In genomic region chr9:110129460-110129859, GRCh38 we compare ENCODE assay signal across 11 cellular contexts.
DNase-seq lines count a peak whose midpoint lies in the region; ATAC-seq and TF ChIP-seq lines count a peak whose summit lies in the region.
"Had no signal": no experiment of that assay in that cellular context is flagged by ENCODE, and none has a peak within 500 bp of the region (broad histone marks: within the 10 kb centered on the region; RNA-seq: fewer than 3 reads in every experiment).

No MANE protein-coding gene starts in this region.

- peaks cover 99% of the 10 kb centered on the region for H3K79me2 ChIP-seq in DOHH2 (ENCODE audit: control insufficient read depth, low read length)
- peaks cover 59% of the 10 kb centered on the region for H3K79me2 ChIP-seq in OCI-LY1 (ENCODE audit: insufficient read depth, low read length)

- H3F3A ChIP-seq in DOHH2 (ENCODE audit: control insufficient read depth, insufficient read depth), result peaks cover 53% of the 10 kb centered on the region
- no peaks in the 10 kb centered on the region for H3F3A ChIP-seq in OCI-LY1 (ENCODE audit: insufficient read depth, low read length)

- no peaks in the 10 kb centered on the region for H3K27me3 Mint-ChIP-seq in naive B cell

- peak overlapping the region; percentile 53 to 88 (median 79) for H3K4me3 Mint-ChIP-seq in naive B cell
- H3K4me3 Mint-ChIP-seq: immature natural killer cell had no signal

- peaks cover 4 to 6% of the 10 kb centered on the region in 2 donors for H3K36me3 Mint-ChIP-seq in naive B cell
- H3K36me3 Mint-ChIP-seq: immature natural killer cell had no signal

- H3K36me3 ChIP-seq in DOHH2 (ENCODE audit: control insufficient read depth, low read length) (peaks cover 60% of the 10 kb centered on the region), OCI-LY1 (ENCODE audit: insufficient read depth, low read length) (peaks cover 13% of the 10 kb centered on the region; the same call in 1 of the 2 replicates)

- DNase-seq in naive B cell (no peak), mucosa of gallbladder (ENCODE audit: low spot score) (no peak)
- no peak for DNase-seq in stimulated activated CD4-positive, alpha-beta T cell treated with anti-CD3 and anti-CD28 coated beads, Interleukin-4, amount 100 ng/mL, for 24 hours
- DNase-seq in stimulated activated naive CD4-positive, alpha-beta T cell treated with Interleukin-2 at 50 U/mL for 16 hours (lab: John Stamatoyannopoulos, UW), result no peak
- DNase-seq: AML-193, immature natural killer cell had no signal

- H3K4me1 ChIP-seq in DOHH2 (ENCODE audit: control insufficient read depth, low read length) (peaks cover 98% of the 10 kb centered on the region), OCI-LY1 (ENCODE audit: insufficient read depth, low read length, severe bottlenecking) (peaks cover 91% of the 10 kb centered on the region)

- no peaks in the 10 kb centered on the region for H3K9me3 Mint-ChIP-seq in naive B cell
- H3K9me3 Mint-ChIP-seq: immature natural killer cell had no signal

- peak overlapping the region; percentile 95 for H3K4me2 ChIP-seq in DOHH2 (ENCODE audit: low read length)
- peak overlapping the region; percentile 66 for H3K4me2 ChIP-seq in OCI-LY1 (ENCODE audit: low read length)

- H4K20me1 ChIP-seq in DOHH2 (ENCODE audit: control insufficient read depth, insufficient read depth, low read depth, low read length), result no peaks in the 10 kb centered on the region
- H4K20me1 ChIP-seq in OCI-LY1 (ENCODE audit: insufficient read depth, low read length), result no peaks in the 10 kb centered on the region

- peaks cover 81 to 98% (median 93%) of the 10 kb centered on the region in 3 donors for H3K4me1 Mint-ChIP-seq in naive B cell

- H3K27ac ChIP-seq in DOHH2 (ENCODE audit: low read depth, low read length) (peak overlapping the region; percentile 95), OCI-LY1 (ENCODE audit: low read depth, low read length, poor library complexity, severe bottlenecking) (peak overlapping the region; percentile 95)
- H3K27ac ChIP-seq: SJSA1 had no signal

- H3K27ac Mint-ChIP-seq in naive B cell, result peak overlapping the region; percentile 93 to 99 (median 98)
- H3K27ac Mint-ChIP-seq: immature natural killer cell had no signal

- H3K9ac ChIP-seq in OCI-LY1 (ENCODE audit: low read length), result peak overlapping the region; percentile 61; the same call in 1 of the 2 replicates

- H3K4me3 ChIP-seq in DOHH2 (ENCODE audit: low read length) (peak overlapping the region; percentile 74), OCI-LY1 (ENCODE audit: low read depth, low read length, poor library complexity, severe bottlenecking) (peak overlapping the region; percentile 23)
- H3K4me3 ChIP-seq: SJSA1 had no signal

- no peak overlapping the region for H2AFZ ChIP-seq in OCI-LY1 (ENCODE audit: low read length)

- no peaks in the 10 kb centered on the region for H3K27me3 ChIP-seq in DOHH2 (ENCODE audit: control insufficient read depth, low read length)
- H3K27me3 ChIP-seq in OCI-LY1 (ENCODE audit: insufficient read depth, low read length), result no peaks in the 10 kb centered on the region
- H3K27me3 ChIP-seq: SJSA1 had no signal

- TF ChIP-seq CTCF in DOHH2 (IDR thresholded peaks at IDR 0.05; ENCODE audit: low read depth, low read length, poor library complexity, severe bottlenecking) (no peak), OCI-LY1 (IDR thresholded peaks at IDR 0.05; ENCODE audit: low read length) (no peak)

- ATAC-seq in GM21786 (IDR thresholded peaks at IDR 0.05; ENCODE audit: unreplicated experiment) (peak; percentile 18), naive B cell (ENCODE audit: low read depth in 2 of 2) (peak; percentile 19 to 23), HG03521 (IDR thresholded peaks at IDR 0.05; ENCODE audit: unreplicated experiment) (no peak)

- no peaks in the 10 kb centered on the region for H3K9me2 ChIP-seq in DOHH2 (replicated peaks; ENCODE audit: control insufficient read depth, low read length)
- H3K9me2 ChIP-seq in OCI-LY1 (ENCODE audit: low read depth, low read length), result no peaks in the 10 kb centered on the region

- H3K9me3 ChIP-seq in DOHH2 (ENCODE audit: control insufficient read depth, insufficient read depth, low read length), result no peaks in the 10 kb centered on the region
- H3K9me3 ChIP-seq in OCI-LY1 (ENCODE audit: low read length), result no peaks in the 10 kb centered on the region
- H3K9me3 ChIP-seq: SJSA1 had no signal
